Comparison of ENCODE assay signal across 14 cellular contexts in genomic region chr7:154640266-154640865, GRCh38.
DNase-seq lines count a peak whose midpoint lies in the region; ATAC-seq, FAIRE-seq and TF ChIP-seq lines count a peak whose summit lies in the region.
"Had no signal": no experiment of that assay in that cellular context is flagged by ENCODE, and none has a peak within 500 bp of the region (broad histone marks: within the 10 kb centered on the region; RNA-seq: fewer than 3 reads in every experiment).

No MANE protein-coding gene starts in this region.

- FAIRE-seq in GM12878 (lab: Jason Lieb, UNC), result no peak

- ATAC-seq in GM12878, result no peak
- ATAC-seq in natural killer cell treated with Interleukin-12 subunit alpha and Interleukin-12 subunit beta and Interleukin-15 and Interleukin-18, amount 100 ng/mL, for 72 hours, result no peak
- ATAC-seq: activated CD8-positive, alpha-beta memory T cell treated with anti-CD3 and anti-CD28 coated beads, Interleukin-2, amount 10 ng/mL, durations not matched to agents 7 days and 5 days; foreskin keratinocyte; stimulated activated naive CD8-positive, alpha-beta T cell treated with anti-CD3 and anti-CD28 coated beads, Interleukin-15, amount 100 ng/mL, for 72 hours had no signal

- DNase-seq in G401 (ENCODE audit: low spot score) (peak; percentile 63), MM.1S (peak; percentile 38), GM12878 (ENCODE audit: low read depth, low spot score) (no peak), neural progenitor cell (ENCODE audit: low spot score) (peak; percentile 64), mesothelial cell of epicardium (ENCODE audit: low spot score in 2 of 2, unreplicated experiment in 2 of 2) (no peak), SKM-1 treated with dmso at 0.1 percent for 144 hours (lab: John Stamatoyannopoulos, UW; ENCODE audit: unreplicated experiment) (no peak), osteocyte (ENCODE audit: extremely low spot score, unreplicated experiment) (no peak)
- no peak for DNase-seq in natural killer cell treated with Interleukin-12 subunit alpha and Interleukin-12 subunit beta and Interleukin-15 and Interleukin-18, amount 100 ng/mL, for 72 hours (ENCODE audit: low spot score)
- DNase-seq: activated CD8-positive, alpha-beta memory T cell treated with anti-CD3 and anti-CD28 coated beads, Interleukin-2, amount 10 ng/mL, durations not matched to agents 7 days and 5 days; foreskin keratinocyte; NCI-H774; occipital lobe; stimulated activated CD4-positive, alpha-beta T cell treated with anti-CD3 and anti-CD28 coated beads, Interleukin-4, amount 100 ng/mL, for 1 hour; stimulated activated naive CD8-positive, alpha-beta T cell treated with anti-CD3 and anti-CD28 coated beads, Interleukin-15, amount 100 ng/mL, for 72 hours had no signal

- H3K27me3 Mint-ChIP-seq in neural progenitor cell (ENCODE audit: insufficient read depth, low read depth), result peaks cover 7% of the 10 kb centered on the region
- no peaks in the 10 kb centered on the region for H3K27me3 Mint-ChIP-seq in mesothelial cell of epicardium (ENCODE audit: low read depth)
- no peaks in the 10 kb centered on the region for H3K27me3 Mint-ChIP-seq in osteocyte (ENCODE audit: unreplicated experiment)
- no peaks in the 10 kb centered on the region for H3K27me3 Mint-ChIP-seq in natural killer cell treated with Interleukin-12 subunit alpha and Interleukin-12 subunit beta and Interleukin-15 and Interleukin-18, amount 100 ng/mL, for 72 hours
- H3K27me3 Mint-ChIP-seq: activated CD8-positive, alpha-beta memory T cell treated with anti-CD3 and anti-CD28 coated beads, Interleukin-2, amount 10 ng/mL, durations not matched to agents 7 days and 5 days had no signal

- H3K4me2 ChIP-seq in MM.1S (ENCODE audit: low read depth, low read length) (no peak overlapping the region), GM12878 (ENCODE audit: control insufficient read depth, insufficient read depth) (no peak overlapping the region), neural progenitor cell (no peak overlapping the region)

- H4K20me1 ChIP-seq in MM.1S (ENCODE audit: insufficient read depth, low read length) (no peaks in the 10 kb centered on the region), GM12878 (ENCODE audit: control insufficient read depth, insufficient read depth) (no peaks in the 10 kb centered on the region), neural progenitor cell (ENCODE audit: low read depth) (no peaks in the 10 kb centered on the region)

- RAD21 ChIA-PET in GM12878 (lab: Charles Lee; ENCODE audit: unreplicated experiment), result no interaction called here

- no peaks in the 10 kb centered on the region for H3K36me3 Mint-ChIP-seq in neural progenitor cell
- no peaks in the 10 kb centered on the region for H3K36me3 Mint-ChIP-seq in mesothelial cell of epicardium
- no peaks in the 10 kb centered on the region for H3K36me3 Mint-ChIP-seq in osteocyte (ENCODE audit: unreplicated experiment)
- H3K36me3 Mint-ChIP-seq in natural killer cell treated with Interleukin-12 subunit alpha and Interleukin-12 subunit beta and Interleukin-15 and Interleukin-18, amount 100 ng/mL, for 72 hours, result peaks cover 4% of the 10 kb centered on the region
- H3K36me3 Mint-ChIP-seq: activated CD8-positive, alpha-beta memory T cell treated with anti-CD3 and anti-CD28 coated beads, Interleukin-2, amount 10 ng/mL, durations not matched to agents 7 days and 5 days had no signal

- H3K27ac ChIP-seq in MM.1S (ENCODE audit: low read length) (no peak overlapping the region), GM12878 (ENCODE audit: control insufficient read depth, insufficient read depth) (no peak overlapping the region), neural progenitor cell (no peak overlapping the region)
- H3K27ac ChIP-seq: foreskin keratinocyte had no signal

- H3K9ac ChIP-seq in MM.1S (ENCODE audit: low read length) (no peak overlapping the region), GM12878 (ENCODE audit: control insufficient read depth, insufficient read depth, low read length) (no peak overlapping the region), neural progenitor cell (no peak overlapping the region)

- H3K27ac Mint-ChIP-seq in neural progenitor cell (no peak overlapping the region), mesothelial cell of epicardium (no peak overlapping the region), osteocyte (ENCODE audit: unreplicated experiment) (no peak overlapping the region)
- no peak overlapping the region for H3K27ac Mint-ChIP-seq in natural killer cell treated with Interleukin-12 subunit alpha and Interleukin-12 subunit beta and Interleukin-15 and Interleukin-18, amount 100 ng/mL, for 72 hours
- H3K27ac Mint-ChIP-seq: activated CD8-positive, alpha-beta memory T cell treated with anti-CD3 and anti-CD28 coated beads, Interleukin-2, amount 10 ng/mL, durations not matched to agents 7 days and 5 days; stimulated activated naive CD8-positive, alpha-beta T cell treated with anti-CD3 and anti-CD28 coated beads, Interleukin-15, amount 100 ng/mL, for 72 hours had no signal

- no peak for TF ChIP-seq POLR2A in GM12878 (IDR thresholded peaks at IDR 0.05; ENCODE audit: low read depth, low read length)

- H3K9me2 ChIP-seq in MM.1S (replicated peaks; ENCODE audit: insufficient read depth, low read length), result no peaks in the 10 kb centered on the region

- TF ChIP-seq EP300 in GM12878 (IDR thresholded peaks at IDR 0.05; ENCODE audit: borderline replicate concordance in 1 of 2, control insufficient read depth in 1 of 2, low read depth in 2 of 2, low read length in 2 of 2), result no peak

- H3K4me3 Mint-ChIP-seq in neural progenitor cell (no peak overlapping the region), mesothelial cell of epicardium (no peak overlapping the region), osteocyte (ENCODE audit: unreplicated experiment) (no peak overlapping the region)
- no peak overlapping the region for H3K4me3 Mint-ChIP-seq in natural killer cell treated with Interleukin-12 subunit alpha and Interleukin-12 subunit beta and Interleukin-15 and Interleukin-18, amount 100 ng/mL, for 72 hours
- H3K4me3 Mint-ChIP-seq: activated CD8-positive, alpha-beta memory T cell treated with anti-CD3 and anti-CD28 coated beads, Interleukin-2, amount 10 ng/mL, durations not matched to agents 7 days and 5 days; stimulated activated naive CD8-positive, alpha-beta T cell treated with anti-CD3 and anti-CD28 coated beads, Interleukin-15, amount 100 ng/mL, for 72 hours had no signal

- H3K36me3 ChIP-seq in MM.1S (replicated peaks; ENCODE audit: insufficient read depth, low read length), result no peaks in the 10 kb centered on the region
- H3K36me3 ChIP-seq in GM12878 (ENCODE audit: control insufficient read depth in 2 of 2, insufficient read depth in 2 of 2, low read length in 1 of 2), result no peaks in the 10 kb centered on the region
- H3K36me3 ChIP-seq in neural progenitor cell, result no peaks in the 10 kb centered on the region

- SMC1A ChIA-PET in GM12878 (lab: Charles Lee; ENCODE audit: uncharacterized antibody, unreplicated experiment), result no interaction called here

- H3K4me1 ChIP-seq in MM.1S (ENCODE audit: low read length) (no peaks in the 10 kb centered on the region), GM12878 (ENCODE audit: control insufficient read depth, insufficient read depth, low read length) (no peaks in the 10 kb centered on the region), neural progenitor cell (no peaks in the 10 kb centered on the region)
- H3K4me1 ChIP-seq: foreskin keratinocyte had no signal

- no peaks in the 10 kb centered on the region for H3K4me1 Mint-ChIP-seq in neural progenitor cell
- no peaks in the 10 kb centered on the region for H3K4me1 Mint-ChIP-seq in mesothelial cell of epicardium
- H3K4me1 Mint-ChIP-seq in osteocyte (ENCODE audit: unreplicated experiment), result no peaks in the 10 kb centered on the region
- H3K4me1 Mint-ChIP-seq in natural killer cell treated with Interleukin-12 subunit alpha and Interleukin-12 subunit beta and Interleukin-15 and Interleukin-18, amount 100 ng/mL, for 72 hours (ENCODE audit: low read depth in 2 of 2), result no peaks in the 10 kb centered on the region
- H3K4me1 Mint-ChIP-seq: activated CD8-positive, alpha-beta memory T cell treated with anti-CD3 and anti-CD28 coated beads, Interleukin-2, amount 10 ng/mL, durations not matched to agents 7 days and 5 days; stimulated activated naive CD8-positive, alpha-beta T cell treated with anti-CD3 and anti-CD28 coated beads, Interleukin-15, amount 100 ng/mL, for 72 hours had no signal

- in situ Hi-C loops in G401 (cut with HindIII; ENCODE audit: low sequenced_read_pairs) (no loop called here), GM12878 (cut with MboI) (no loop called here)

- BruUV-seq in GM12878 (replicated peaks; lab: Mats Ljungman, UMichigan), result no TSS peak

- no peak overlapping the region for H2AFZ ChIP-seq in MM.1S (ENCODE audit: low read length)
- H2AFZ ChIP-seq in GM12878 (ENCODE audit: control insufficient read depth, low read depth, low read length), result no peak overlapping the region
- H2AFZ ChIP-seq in neural progenitor cell (replicated peaks), result no peak overlapping the region

- H3K79me2 ChIP-seq in MM.1S (ENCODE audit: low read length), result no peaks in the 10 kb centered on the region
- H3K79me2 ChIP-seq in GM12878 (ENCODE audit: control insufficient read depth, insufficient read depth, low read length), result no peaks in the 10 kb centered on the region
- H3K79me2 ChIP-seq in neural progenitor cell (ENCODE audit: low read depth), result no peaks in the 10 kb centered on the region

- POLR2A ChIA-PET in GM12878 (lab: Charles Lee), result no interaction called here

- no peaks in the 10 kb centered on the region for H3K9me3 Mint-ChIP-seq in neural progenitor cell
- peaks cover 6% of the 10 kb centered on the region for H3K9me3 Mint-ChIP-seq in mesothelial cell of epicardium
- H3K9me3 Mint-ChIP-seq in osteocyte (ENCODE audit: unreplicated experiment), result peaks cover 44% of the 10 kb centered on the region
- peaks cover 10% of the 10 kb centered on the region for H3K9me3 Mint-ChIP-seq in natural killer cell treated with Interleukin-12 subunit alpha and Interleukin-12 subunit beta and Interleukin-15 and Interleukin-18, amount 100 ng/mL, for 72 hours

- TF ChIP-seq CTCF in MM.1S (IDR thresholded peaks at IDR 0.05; ENCODE audit: low read length) (peak; percentile 43), GM12878 (IDR thresholded peaks at IDR 0.05 in 2 of 3, conservative IDR thresholded peaks at IDR 0.05 in 1 of 3; ENCODE audit: control insufficient read depth in 2 of 3, extremely low read depth in 1 of 3, insufficient read depth in 1 of 3, low read depth in 3 of 3, low read length in 3 of 3) (no peak), neural progenitor cell (IDR thresholded peaks at IDR 0.05) (peak; percentile 76), mesothelial cell of epicardium (IDR thresholded peaks at IDR 0.05; ENCODE audit: unreplicated experiment) (no peak), osteocyte (IDR thresholded peaks at IDR 0.05) (no peak)

- H3F3A ChIP-seq in MM.1S (ENCODE audit: insufficient read depth, low read length), result no peaks in the 10 kb centered on the region
- no peaks in the 10 kb centered on the region for H3F3A ChIP-seq in neural progenitor cell (ENCODE audit: low read depth)

- TF ChIP-seq RAD21 in GM12878 (IDR thresholded peaks at IDR 0.05; ENCODE audit: insufficient read depth, low read depth, low read length), result no peak

- no peaks in the 10 kb centered on the region for H3K9me3 ChIP-seq in MM.1S (replicated peaks; ENCODE audit: insufficient read depth, low read length)
- H3K9me3 ChIP-seq in GM12878 (replicated peaks; ENCODE audit: control insufficient read depth, insufficient read depth, low read length), result no peaks in the 10 kb centered on the region
- no peaks in the 10 kb centered on the region for H3K9me3 ChIP-seq in neural progenitor cell (ENCODE audit: low read depth)

- intact Hi-C loops in GM12878 (cut with micrococcal nuclease; ENCODE audit: unreplicated experiment), result no loop called here

- WGBS in GM12878 (ENCODE audit: insufficient coverage, insufficient replicate concordance, low lambda C conversion rate, missing lambda C conversion rate), result 24% methylated on average over 10 of the region's 10 CpGs

- H3K4me3 ChIP-seq in MM.1S (ENCODE audit: low read length), result no peak overlapping the region
- no peak overlapping the region for H3K4me3 ChIP-seq in GM12878
- no peak overlapping the region for H3K4me3 ChIP-seq in neural progenitor cell

- no peaks in the 10 kb centered on the region for H3K27me3 ChIP-seq in MM.1S (replicated peaks; ENCODE audit: insufficient read depth, low read length)
- H3K27me3 ChIP-seq in GM12878 (replicated peaks in 1 of 2; ENCODE audit: control insufficient read depth in 2 of 2, insufficient read depth in 2 of 2, low read length in 1 of 2), result no peaks in the 10 kb centered on the region
- no peaks in the 10 kb centered on the region for H3K27me3 ChIP-seq in neural progenitor cell
- H3K27me3 ChIP-seq: foreskin keratinocyte had no signal

- CTCF ChIA-PET in GM12878 (lab: Yijun Ruan, JAX), result interaction anchor here (0.5 kb wide), 1 partner anchor 194 kb away, joined by 3 read pairs; no protein-coding TSS in a partner anchor

Comparison
In these comparisons a context has a peak if more than half of its experiments do, and no peak if none do; other contexts are left out.
1. DNase-seq: peak in G401 (single experiment), MM.1S (single experiment) and neural progenitor cell (single experiment); none in GM12878 (single experiment), mesothelial cell of epicardium (0 of 2), SKM-1 treated with dmso at 0.1 percent for 144 hours (single experiment), osteocyte (single experiment) and natural killer cell treated with Interleukin-12 subunit alpha and Interleukin-12 subunit beta and Interleukin-15 and Interleukin-18, amount 100 ng/mL, for 72 hours (single experiment).
2. CTCF ChIP-seq: peak in MM.1S (single experiment) and neural progenitor cell (single experiment); none in GM12878 (0 of 3), mesothelial cell of epicardium (single experiment) and osteocyte (single experiment).